ENCODE assay signal across 1 cellular context in genomic region chr4:44869985-44870384, GRCh38.
TF ChIP-seq lines count a peak whose summit lies in the region.

No MANE protein-coding gene starts in this region.

TF ChIP-seq in H1, 55 proteins besides CTCF, POLR2A, EP300 and RAD21 (continued from another document):
- TF ChIP-seq KDM5A (IDR thresholded peaks at IDR 0.05; ENCODE audit: low read length) (no peak), BRCA1 (IDR thresholded peaks at IDR 0.05; ENCODE audit: low read depth, low read length) (no peak), ATF2 (IDR thresholded peaks at IDR 0.05; ENCODE audit: low read length) (no peak), RNF2 (IDR thresholded peaks at IDR 0.05; ENCODE audit: borderline replicate concordance, low read depth, low read length, missing control alignments, poor library complexity, severe bottlenecking) (no peak), JUND (IDR thresholded peaks at IDR 0.05; ENCODE audit: low read length) (no peak)
